1 cellular context compared by ENCODE assay signal in genomic region chr11:44199298-44199697, GRCh38.
TF ChIP-seq lines count a peak whose summit lies in the region.

No MANE protein-coding gene starts in this region.

TF ChIP-seq in H1, 55 proteins besides CTCF, POLR2A, EP300 and RAD21 (continued from another document):
- TF ChIP-seq CHD7 (IDR thresholded peaks at IDR 0.05; ENCODE audit: insufficient replicate concordance, low read length) (no peak), TAF1 (IDR thresholded peaks at IDR 0.05; ENCODE audit: low read depth, low read length) (no peak), ATF3 (IDR thresholded peaks at IDR 0.05; ENCODE audit: insufficient read depth, low read depth, low read length) (no peak), KDM4A (IDR thresholded peaks at IDR 0.05; ENCODE audit: low read depth, low read length, severe bottlenecking) (no peak), TAF7 (optimal IDR thresholded peaks at IDR 0.05; ENCODE audit: borderline replicate concordance, low read depth, low read length) (peak; percentile 57)
